25 cellular contexts compared by ENCODE assay signal in the genomic region with DNA sequence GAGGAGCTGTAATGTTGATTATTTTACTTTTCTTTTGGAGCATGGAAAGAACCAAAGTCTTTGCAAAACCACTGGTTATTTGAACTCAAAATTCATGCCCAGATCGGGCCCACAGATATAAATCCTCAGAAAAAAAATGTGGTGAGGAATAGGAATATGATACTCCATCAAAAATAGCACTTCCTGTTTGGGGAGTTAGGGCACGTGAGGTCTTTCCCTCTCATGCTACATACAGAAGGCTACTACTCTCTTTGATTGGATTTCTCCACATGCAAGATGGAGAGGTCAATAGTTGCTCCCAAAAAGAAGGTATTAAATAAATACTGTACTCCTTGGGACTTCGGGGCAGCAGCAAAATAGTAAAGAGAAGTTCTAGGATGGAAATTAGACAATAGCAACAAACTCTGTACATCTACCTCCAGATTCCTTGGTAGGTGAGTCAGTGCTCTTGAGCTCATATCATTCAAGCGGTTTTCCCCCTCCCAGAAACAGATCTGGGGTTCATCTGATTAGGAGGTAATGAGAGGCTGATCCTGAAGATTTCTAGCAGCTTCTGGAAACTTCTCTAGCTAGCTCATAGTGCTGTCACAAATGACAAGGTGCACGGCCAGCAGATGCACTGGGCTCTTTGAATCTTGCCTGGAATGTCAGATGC. TPM values are rescaled to one million over a fixed set of nuclear protein-coding genes. Genes with fewer than 3 reads are reported as not detected.
DNase-seq lines count a peak whose midpoint lies in the region; FAIRE-seq and TF ChIP-seq lines count a peak whose summit lies in the region.
"Had no signal": no experiment of that assay in that cellular context is flagged by ENCODE, and none has a peak within 500 bp of the region (broad histone marks: within the 10 kb centered on the region; RNA-seq: fewer than 3 reads in every experiment).

No MANE protein-coding gene starts in this region.

- H3F3A ChIP-seq in SK-N-SH (replicated peaks; ENCODE audit: insufficient read depth): no peaks in the 10 kb centered on the region

- TF ChIP-seq RAD21 in SK-N-SH (IDR thresholded peaks at IDR 0.05; ENCODE audit: low read length): no peak

- H3K36me3 ChIP-seq in SK-N-SH (replicated peaks in 1 of 2; ENCODE audit: control insufficient read depth in 1 of 2, insufficient read depth in 2 of 2, low read length in 1 of 2) (no peaks in the 10 kb centered on the region), keratinocyte (ENCODE audit: control insufficient read depth in 2 of 2, extremely low read depth in 1 of 2, insufficient read depth in 2 of 2, low read length in 2 of 2) (no peaks in the 10 kb centered on the region)
- H3K36me3 ChIP-seq: BLaER1 had no signal

- no peaks in the 10 kb centered on the region; a peak in 1 of 4 replicates for H3K4me1 ChIP-seq in SK-N-SH (ENCODE audit: control insufficient read depth in 1 of 2, insufficient read depth in 2 of 2, low read depth in 1 of 2, low read length in 1 of 2)
- H3K4me1 ChIP-seq in keratinocyte (ENCODE audit: control insufficient read depth, extremely low read depth, insufficient read depth, low read length): peaks cover 22% of the 10 kb centered on the region
- H3K4me1 ChIP-seq: A549, BLaER1 had no signal

- H3K27ac ChIP-seq in SK-N-SH (ENCODE audit: low read depth in 2 of 2, low read length in 1 of 2): no peak overlapping the region
- no peak overlapping the region for H3K27ac ChIP-seq in keratinocyte (ENCODE audit: control insufficient read depth, insufficient read depth, low read length)
- H3K27ac ChIP-seq: A549, BLaER1, HL-60 had no signal

- no peak overlapping the region for H3K4me2 ChIP-seq in SK-N-SH
- no peak overlapping the region for H3K4me2 ChIP-seq in keratinocyte (ENCODE audit: control insufficient read depth, extremely low read depth, insufficient read depth, low read depth, low read length)
- H3K4me2 ChIP-seq: A549, BLaER1 had no signal

- FAIRE-seq in keratinocyte (lab: Jason Lieb, UNC): peak; percentile 86
- FAIRE-seq in D721Med (lab: Jason Lieb, UNC): no peak
- FAIRE-seq: A549, HTR-8/SVneo, RCC 7860 had no signal

- H3K4me3 ChIP-seq in SK-N-SH (ENCODE audit: low read depth in 2 of 2, low read length in 1 of 2) (no peak overlapping the region), keratinocyte (ENCODE audit: control insufficient read depth in 2 of 3, extremely low read depth in 1 of 3, insufficient read depth in 2 of 3, low read depth in 1 of 3, low read length in 3 of 3) (no peak overlapping the region)
- H3K4me3 ChIP-seq: A549, BLaER1 had no signal

- H3K79me2 ChIP-seq in SK-N-SH (ENCODE audit: insufficient read depth): no peaks in the 10 kb centered on the region
- no peaks in the 10 kb centered on the region for H3K79me2 ChIP-seq in keratinocyte (ENCODE audit: control insufficient read depth, insufficient read depth, low read length)

- no peak for TF ChIP-seq EP300 in SK-N-SH (IDR thresholded peaks at IDR 0.05; ENCODE audit: borderline replicate concordance in 1 of 2, low read depth in 1 of 2, low read length in 1 of 2)

- POLR2A ChIA-PET in SK-N-SH (lab: Yijun Ruan, JAX): no interaction called here

- H4K20me1 ChIP-seq in SK-N-SH (ENCODE audit: insufficient read depth): no peaks in the 10 kb centered on the region
- no peaks in the 10 kb centered on the region for H4K20me1 ChIP-seq in keratinocyte (ENCODE audit: control insufficient read depth, extremely low read depth, insufficient read depth, low read length)
- H4K20me1 ChIP-seq: BLaER1 had no signal

- H2AFZ ChIP-seq in SK-N-SH (ENCODE audit: low read depth) (peak overlapping the region; percentile 65), keratinocyte (ENCODE audit: control insufficient read depth, low read length) (peak overlapping the region; percentile 41)

- DNase-seq in ELR (ENCODE audit: low read depth) (peak; percentile 28), LHCN-M2 (ENCODE audit: low read depth) (peak; percentile 31), SK-N-SH (no peak), keratinocyte (ENCODE audit: low read depth, low spot score) (no peak), DMS153 treated with DMSO at 0.1 percent for 48 hours (lab: John Stamatoyannopoulos, UW; ENCODE audit: unreplicated experiment) (no peak), D721Med (ENCODE audit: insufficient read length, low spot score) (no peak), NCI-H2029 treated with DMSO at 0.1 percent for 48 hours (lab: John Stamatoyannopoulos, UW) (no peak), SIG-M5 treated with dmso at 0.1 percent for 504 hours (lab: John Stamatoyannopoulos, UW; ENCODE audit: unreplicated experiment) (no peak)
- DNase-seq: CD8-positive, alpha-beta T cell; GF-D8; H9; IMR-90; Kasumi-1; NCI-H1694 treated with DMSO at 0.1 percent for 48 hours; NCI-H2107; NCI-H2227 treated with DMSO at 0.1 percent for 48 hours; NCI-H524; Right ventricle myocardium superior; T-helper 1 cell had no signal

- H3K9ac ChIP-seq in SK-N-SH (no peak overlapping the region), keratinocyte (ENCODE audit: control insufficient read depth, extremely low read depth, insufficient read depth, low read length) (no peak overlapping the region)
- H3K9ac ChIP-seq: BLaER1 had no signal

- dilution Hi-C loops in keratinocyte (cut with MboI; ENCODE audit: extremely low pct_ligation_motif_present, low sequenced_read_pairs): no loop called here

- CTCF ChIA-PET in SK-N-SH (lab: Yijun Ruan, JAX): no interaction called here

- H3K9me2 ChIP-seq in SK-N-SH: no peaks in the 10 kb centered on the region

- TF ChIP-seq CTCF in SK-N-SH (IDR thresholded peaks at IDR 0.05) (no peak), keratinocyte (optimal IDR thresholded peaks at IDR 0.05 in 1 of 3, IDR thresholded peaks at IDR 0.05 in 1 of 3, conservative IDR thresholded peaks at IDR 0.05 in 1 of 3; ENCODE audit: extremely low read depth in 1 of 3, insufficient read depth in 2 of 3, low read length in 3 of 3) (no peak), D721Med (IDR thresholded peaks at IDR 0.05; ENCODE audit: insufficient read depth, missing control alignments) (no peak)

- H3K9me1 ChIP-seq in keratinocyte (ENCODE audit: control insufficient read depth, extremely low read depth, insufficient read depth, low read length): no peaks in the 10 kb centered on the region

- no peaks in the 10 kb centered on the region for H3K27me3 ChIP-seq in SK-N-SH (ENCODE audit: insufficient read depth)
- no peaks in the 10 kb centered on the region for H3K27me3 ChIP-seq in keratinocyte (ENCODE audit: control insufficient read depth, extremely low read depth, insufficient read depth, low read length)
- H3K27me3 ChIP-seq: BLaER1 had no signal

- 54% methylated on average over 5 of the region's 5 CpGs for WGBS in SK-N-SH (ENCODE audit: low lambda C conversion rate)

- H3K9me3 ChIP-seq in SK-N-SH: no peaks in the 10 kb centered on the region
- no peaks in the 10 kb centered on the region for H3K9me3 ChIP-seq in keratinocyte (ENCODE audit: control insufficient read depth, low read depth, low read length)
- H3K9me3 ChIP-seq: A549, BLaER1 had no signal

TF ChIP-seq in SK-N-SH, 30 proteins besides CTCF, POLR2A, EP300 and RAD21 (continues in another document):
- TF ChIP-seq, protein P1, sequence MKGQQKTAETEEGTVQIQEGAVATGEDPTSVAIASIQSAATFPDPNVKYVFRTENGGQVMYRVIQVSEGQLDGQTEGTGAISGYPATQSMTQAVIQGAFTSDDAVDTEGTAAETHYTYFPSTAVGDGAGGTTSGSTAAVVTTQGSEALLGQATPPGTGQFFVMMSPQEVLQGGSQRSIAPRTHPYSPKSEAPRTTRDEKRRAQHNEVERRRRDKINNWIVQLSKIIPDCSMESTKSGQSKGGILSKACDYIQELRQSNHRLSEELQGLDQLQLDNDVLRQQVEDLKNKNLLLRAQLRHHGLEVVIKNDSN (IDR thresholded peaks at IDR 0.05; ENCODE audit: borderline replicate concordance, low read depth): 0 out of 2 replicates have a peak, but pooled peaks have one; percentile 6
- TF ChIP-seq EZH2phosphoT487 (IDR thresholded peaks at IDR 0.05; ENCODE audit: borderline replicate concordance, low read depth) (no peak), SMC3 (IDR thresholded peaks at IDR 0.05; ENCODE audit: low read depth, low read length) (no peak), RCOR1 (IDR thresholded peaks at IDR 0.05; ENCODE audit: low read length) (no peak), CHD2 (IDR thresholded peaks at IDR 0.05; ENCODE audit: low read length, partially characterized antibody) (no peak), ELF1 (IDR thresholded peaks at IDR 0.05) (peak; percentile 34; the same call in 1 of the 2 replicates)

RNA-seq across cellular contexts. Expression of a gene that starts 47.1 kb away (rescaled TPM):
- total RNA-seq in LHCN-M2 (2014; rRNA removed): not detected in 2 replicates
- not detected for polyA plus RNA-seq in LHCN-M2 (2012)
- polyA plus RNA-seq in SK-N-SH (2012; rRNA removed) (not detected in 2 replicates), keratinocyte (not detected in 3 replicates)
- polyA plus RNA-seq in SK-N-SH (2012; cell fraction: cytosol; rRNA removed): not detected in 2 replicates
- 0.06 TPM in 1 of 2 replicates, not detected in the other for polyA plus RNA-seq in SK-N-SH (2012; cell fraction: nucleus; rRNA removed)
- not detected for polyA plus RNA-seq in keratinocyte (2011; ENCODE audit: low read depth)
- not detected in 2 replicates for polyA plus RNA-seq in keratinocyte (2011; cell fraction: cytosol; rRNA removed)
- polyA plus RNA-seq in keratinocyte (2011; cell fraction: nucleus; rRNA removed): not detected in 2 replicates
- polyA plus RNA-seq in keratinocyte (2012; ENCODE audit: low replicate concordance): not detected in 2 replicates
- polyA minus RNA-seq in keratinocyte: not detected in 3 replicates
- polyA minus RNA-seq in keratinocyte (2011; cell fraction: cytosol; rRNA and poly(A)+ RNA removed): not detected
- polyA minus RNA-seq in keratinocyte (2011; cell fraction: nucleus; rRNA and poly(A)+ RNA removed): not detected in 2 replicates
- total RNA-seq: CD8-positive, alpha-beta T cell; Daoy; H9; IMR-90; Right ventricle myocardium superior had no signal
- polyA plus RNA-seq: A549, IMR-90 had no signal

Comparison
In these comparisons a context has a peak if more than half of its experiments do, and no peak if none do; other contexts are left out.
1. DNase-seq: peak in ELR (single experiment) and LHCN-M2 (single experiment); none in SK-N-SH (single experiment), keratinocyte (single experiment), DMS153 treated with DMSO at 0.1 percent for 48 hours (single experiment), D721Med (single experiment), NCI-H2029 treated with DMSO at 0.1 percent for 48 hours (single experiment) and SIG-M5 treated with dmso at 0.1 percent for 504 hours (single experiment).